Comparison of ENCODE assay signal across 23 cellular contexts in the genomic region with DNA sequence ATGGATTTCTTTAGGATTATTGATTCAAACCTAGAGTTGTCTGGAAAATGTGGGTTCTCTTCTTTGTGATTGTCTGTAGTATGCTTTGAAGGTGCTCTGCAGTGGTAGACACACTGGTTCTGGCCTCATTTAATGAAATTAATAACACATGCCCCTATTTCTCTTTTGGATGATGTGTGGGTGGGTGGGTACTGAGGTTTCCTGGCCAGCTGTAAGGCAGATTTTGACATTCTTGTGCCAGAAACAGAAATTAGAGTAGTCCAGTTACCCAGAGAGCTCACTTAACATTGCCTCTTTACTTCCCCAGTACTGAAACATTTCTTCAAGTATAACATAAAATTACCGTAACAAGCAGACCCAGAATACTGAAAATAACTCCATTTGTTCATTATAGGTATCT. TPM values are rescaled to one million over a fixed set of nuclear protein-coding genes. Genes with fewer than 3 reads are reported as not detected.
"Had no signal": no experiment of that assay in that cellular context is flagged by ENCODE, and none has a peak within 500 bp of the region (broad histone marks: within the 10 kb centered on the region; RNA-seq: fewer than 3 reads in every experiment).

No MANE protein-coding gene starts in this region.

- H3K27me3 ChIP-seq: ovary, right atrium auricular region, right lobe of liver, suprapubic skin, tibial artery, uterus had no signal

- H3K4me1 ChIP-seq: left ventricle myocardium inferior, right atrium auricular region, right lobe of liver, tibial artery, uterus had no signal

- H3K4me2 ChIP-seq: smooth muscle cell had no signal

- H3K27ac ChIP-seq: left ventricle myocardium inferior, ovary, right atrium auricular region, right lobe of liver, suprapubic skin, thoracic aorta, tibial artery, uterus had no signal

- DNase-seq: islet precursor cell; left ventricle myocardium inferior; midbrain; mucosa of descending colon; naive thymus-derived CD4-positive, alpha-beta T cell; ovary; right lobe of liver; stimulated activated CD4-positive, alpha-beta T cell treated with anti-CD3 and anti-CD28 coated beads, Interleukin-1b, Interleukin-23, amount 100 ng/mL, for 48 hours; stimulated activated CD4-positive, alpha-beta T cell treated with anti-CD3 and anti-CD28 coated beads, Interleukin-2, amount 100 ng/mL, for 48 hours; stimulated activated CD4-positive, alpha-beta T cell treated with anti-CD3 and anti-CD28 coated beads, Interleukin-4, amount 100 ng/mL, for 4 hours; stimulated activated CD8-positive, alpha-beta memory T cell treated with anti-CD3 and anti-CD28 coated beads, Interleukin-4, amount 100 ng/mL, for 48 hours; stimulated activated naive CD4-positive, alpha-beta T cell; tibial artery; trophoblast cell; uterus had no signal

- H3K9me3 Mint-ChIP-seq: naive thymus-derived CD4-positive, alpha-beta T cell; natural killer cell treated with Interleukin-12 subunit alpha and Interleukin-12 subunit beta and Interleukin-15 and Interleukin-18, amount 100 ng/mL, for 72 hours; stimulated activated naive CD8-positive, alpha-beta T cell treated with anti-CD3 and anti-CD28 coated beads, Interleukin-15, Interleukin-2, amounts not matched to agents 100 ng/mL and 50 ng/mL, for 24 hours had no signal

- H3K9me3 ChIP-seq: left ventricle myocardium inferior, mucosa of descending colon, ovary, right atrium auricular region, right lobe of liver, suprapubic skin, thoracic aorta, tibial artery, uterus had no signal

- H3K4me3 ChIP-seq: left ventricle myocardium inferior, lung, mucosa of descending colon, ovary, right atrium auricular region, right lobe of liver, smooth muscle cell, suprapubic skin, thoracic aorta, tibial artery, uterus had no signal

- H3K27me3 Mint-ChIP-seq: naive thymus-derived CD4-positive, alpha-beta T cell; natural killer cell treated with Interleukin-12 subunit alpha and Interleukin-12 subunit beta and Interleukin-15 and Interleukin-18, amount 100 ng/mL, for 72 hours; progenitor cell of endocrine pancreas; stimulated activated naive CD8-positive, alpha-beta T cell treated with anti-CD3 and anti-CD28 coated beads, Interleukin-15, Interleukin-2, amounts not matched to agents 100 ng/mL and 50 ng/mL, for 24 hours had no signal

- H3K4me3 Mint-ChIP-seq: naive thymus-derived CD4-positive, alpha-beta T cell; natural killer cell treated with Interleukin-12 subunit alpha and Interleukin-12 subunit beta and Interleukin-15 and Interleukin-18, amount 100 ng/mL, for 72 hours; stimulated activated naive CD8-positive, alpha-beta T cell treated with anti-CD3 and anti-CD28 coated beads, Interleukin-15, Interleukin-2, amounts not matched to agents 100 ng/mL and 50 ng/mL, for 24 hours had no signal

- ATAC-seq: mucosa of descending colon; naive thymus-derived CD4-positive, alpha-beta T cell; natural killer cell treated with Interleukin-12 subunit alpha and Interleukin-12 subunit beta and Interleukin-15 and Interleukin-18, amount 100 ng/mL, for 72 hours; right lobe of liver had no signal

- H3K36me3 ChIP-seq: ovary, uterus had no signal

- H3K27ac Mint-ChIP-seq: progenitor cell of endocrine pancreas; stimulated activated naive CD8-positive, alpha-beta T cell treated with anti-CD3 and anti-CD28 coated beads, Interleukin-15, Interleukin-2, amounts not matched to agents 100 ng/mL and 50 ng/mL, for 24 hours had no signal

RNA-seq across cellular contexts. Expression of gene CYP27B1, which starts 30.1 kb away (rescaled TPM):
- total RNA-seq: left ventricle myocardium inferior had no signal
